In the genomic region with DNA sequence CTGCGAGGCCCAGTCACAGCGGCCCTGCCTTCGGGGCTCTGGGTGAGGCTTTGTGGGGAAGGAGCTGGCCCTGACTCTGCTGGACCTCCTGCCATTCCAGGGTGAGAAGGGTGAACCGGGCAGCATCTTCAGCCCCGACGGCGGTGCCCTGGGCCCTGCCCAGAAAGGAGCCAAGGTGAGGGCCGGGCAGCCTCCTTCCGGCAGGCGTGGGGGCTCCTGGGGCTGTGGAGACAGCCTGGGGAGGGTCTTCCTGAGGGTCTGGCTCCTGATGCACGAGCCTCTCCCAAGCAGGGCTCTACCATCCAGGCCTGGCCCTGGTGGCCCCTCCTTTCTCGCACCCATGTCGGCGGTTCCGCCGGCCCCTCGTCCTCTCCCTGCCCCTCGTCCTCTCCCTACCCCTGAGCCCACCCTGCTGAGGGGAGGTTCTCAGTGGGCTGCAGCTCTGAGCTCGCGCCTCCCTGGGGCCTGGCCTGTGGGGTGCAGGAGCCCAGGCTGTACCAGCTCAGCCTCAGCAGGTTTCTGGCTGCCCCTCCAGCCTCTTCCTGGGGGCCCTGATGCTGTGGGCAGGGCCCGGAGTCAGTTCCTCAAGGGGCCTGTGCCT, we compare ENCODE assay signal across 34 cellular contexts.
"Had no signal": no experiment of that assay in that cellular context is flagged by ENCODE, and none has a peak within 500 bp of the region (broad histone marks: within the 10 kb centered on the region; RNA-seq: fewer than 3 reads in every experiment).

No MANE protein-coding gene starts in this region.

- H3K4me3 Mint-ChIP-seq: activated CD4-positive, alpha-beta memory T cell treated with anti-CD3 and anti-CD28 coated beads for 36 hours; activated CD4-positive, alpha-beta T cell treated with anti-CD3 and anti-CD28 coated beads for 36 hours; activated CD4-positive, alpha-beta T cell treated with anti-CD3 and anti-CD28 coated beads, Interleukin-2, amount 10 ng/mL, durations not matched to agents 24 days and 14 days; activated CD8-positive, alpha-beta memory T cell treated with anti-CD3 and anti-CD28 coated beads, Interleukin-2, amount 10 ng/mL, durations not matched to agents 7 days and 5 days; activated CD8-positive, alpha-beta T cell treated with anti-CD3 and anti-CD28 coated beads, Interleukin-2, amount 10 ng/mL, durations not matched to agents 7 days and 5 days; activated naive CD4-positive, alpha-beta T cell treated with anti-CD3 and anti-CD28 coated beads for 36 hours; activated naive CD4-positive, alpha-beta T cell treated with anti-CD3 and anti-CD28 coated beads, Interleukin-2, amount 50 U/mL, for 24 hours; activated naive CD8-positive, alpha-beta T cell treated with anti-CD3 and anti-CD28 coated beads for 36 hours; activated naive CD8-positive, alpha-beta T cell treated with anti-CD3 and anti-CD28 coated beads, Interleukin-2, amount 50 U/mL, for 24 hours; activated T-helper 1 cell treated with anti-CD3 and anti-CD28 coated beads, Interleukin-12 subunit alpha, Interleukin-12 subunit beta, Interleukin-2, Interleukin-4 antibody, amounts not matched to agents 30 ng/mL and 10 ng/mL and 1 ng/mL, durations not matched to agents 14 hours and 24 hours and 36 hours; T-helper 17 cell; T-helper 2 cell treated with Interferon-gamma antibody and Interleukin-4, amounts not matched to agents 5 μg/mL and 100 μg/mL, for 36 hours had no signal

- H3K36me3 ChIP-seq: colonic mucosa had no signal

- H3K27me3 Mint-ChIP-seq: activated CD4-positive, alpha-beta memory T cell treated with anti-CD3 and anti-CD28 coated beads for 36 hours; activated CD4-positive, alpha-beta T cell treated with anti-CD3 and anti-CD28 coated beads for 36 hours; activated CD4-positive, alpha-beta T cell treated with anti-CD3 and anti-CD28 coated beads, Interleukin-2, amount 10 ng/mL, durations not matched to agents 24 days and 14 days; activated CD8-positive, alpha-beta memory T cell treated with anti-CD3 and anti-CD28 coated beads, Interleukin-2, amount 10 ng/mL, durations not matched to agents 7 days and 5 days; activated naive CD4-positive, alpha-beta T cell treated with anti-CD3 and anti-CD28 coated beads, Interleukin-2, amount 50 U/mL, for 24 hours; activated naive CD8-positive, alpha-beta T cell treated with anti-CD3 and anti-CD28 coated beads for 36 hours; activated naive CD8-positive, alpha-beta T cell treated with anti-CD3 and anti-CD28 coated beads, Interleukin-2, amount 50 U/mL, for 24 hours; T-helper 17 cell had no signal

- H3K27me3 ChIP-seq: adrenal gland, body of pancreas, colonic mucosa, esophagus squamous epithelium, gastroesophageal sphincter had no signal

- ATAC-seq: activated CD4-positive, alpha-beta T cell treated with anti-CD3 and anti-CD28 coated beads for 36 hours; activated CD8-positive, alpha-beta memory T cell treated with anti-CD3 and anti-CD28 coated beads, Interleukin-2, amount 10 ng/mL, durations not matched to agents 7 days and 5 days; activated CD8-positive, alpha-beta T cell treated with anti-CD3 and anti-CD28 coated beads, Interleukin-2, amount 10 ng/mL, durations not matched to agents 7 days and 5 days; activated naive CD8-positive, alpha-beta T cell treated with anti-CD3 and anti-CD28 coated beads, Interleukin-2, amount 50 U/mL, for 24 hours; body of pancreas; gastroesophageal sphincter; T-helper 17 cell had no signal

- H3K27ac Mint-ChIP-seq: activated CD4-positive, alpha-beta memory T cell treated with anti-CD3 and anti-CD28 coated beads for 36 hours; activated CD4-positive, alpha-beta T cell treated with anti-CD3 and anti-CD28 coated beads for 36 hours; activated CD4-positive, alpha-beta T cell treated with anti-CD3 and anti-CD28 coated beads, Interleukin-2, amount 10 ng/mL, durations not matched to agents 24 days and 14 days; activated CD8-positive, alpha-beta memory T cell treated with anti-CD3 and anti-CD28 coated beads, Interleukin-2, amount 10 ng/mL, durations not matched to agents 7 days and 5 days; activated CD8-positive, alpha-beta T cell treated with anti-CD3 and anti-CD28 coated beads, Interleukin-2, amount 10 ng/mL, durations not matched to agents 7 days and 5 days; activated naive CD4-positive, alpha-beta T cell treated with anti-CD3 and anti-CD28 coated beads for 36 hours; activated naive CD4-positive, alpha-beta T cell treated with anti-CD3 and anti-CD28 coated beads, Interleukin-2, amount 50 U/mL, for 24 hours; activated naive CD8-positive, alpha-beta T cell treated with anti-CD3 and anti-CD28 coated beads for 36 hours; activated naive CD8-positive, alpha-beta T cell treated with anti-CD3 and anti-CD28 coated beads, Interleukin-2, amount 50 U/mL, for 24 hours; activated T-helper 1 cell treated with anti-CD3 and anti-CD28 coated beads, Interleukin-12 subunit alpha, Interleukin-12 subunit beta, Interleukin-2, Interleukin-4 antibody, amounts not matched to agents 30 ng/mL and 10 ng/mL and 1 ng/mL, durations not matched to agents 14 hours and 24 hours and 36 hours; activated T-helper 2 cell treated with anti-CD3 and anti-CD28 coated beads, Interferon-gamma antibody, Interleukin-2, Interleukin-4, amounts not matched to agents 10 μg/mL and 5 μg/mL and 100 μg/mL, durations not matched to agents 14 hours and 24 hours and 36 hours; T-helper 17 cell; T-helper 2 cell treated with Interferon-gamma antibody and Interleukin-4, amounts not matched to agents 5 μg/mL and 100 μg/mL, for 36 hours had no signal

- H3K9me3 ChIP-seq: adrenal gland, body of pancreas, colonic mucosa, esophagus squamous epithelium, gastroesophageal sphincter had no signal

- H3K9me3 Mint-ChIP-seq: activated CD4-positive, alpha-beta memory T cell treated with anti-CD3 and anti-CD28 coated beads for 36 hours; activated CD4-positive, alpha-beta T cell treated with anti-CD3 and anti-CD28 coated beads, Interleukin-2, amount 10 ng/mL, durations not matched to agents 24 days and 14 days; activated naive CD4-positive, alpha-beta T cell treated with anti-CD3 and anti-CD28 coated beads for 36 hours; activated naive CD4-positive, alpha-beta T cell treated with anti-CD3 and anti-CD28 coated beads, Interleukin-2, amount 50 U/mL, for 24 hours; activated naive CD8-positive, alpha-beta T cell treated with anti-CD3 and anti-CD28 coated beads for 36 hours; activated naive CD8-positive, alpha-beta T cell treated with anti-CD3 and anti-CD28 coated beads, Interleukin-2, amount 50 U/mL, for 24 hours; activated T-helper 1 cell treated with anti-CD3 and anti-CD28 coated beads, Interleukin-12 subunit alpha, Interleukin-12 subunit beta, Interleukin-2, Interleukin-4 antibody, amounts not matched to agents 30 ng/mL and 10 ng/mL and 1 ng/mL, durations not matched to agents 14 hours and 24 hours and 36 hours; activated T-helper 2 cell treated with anti-CD3 and anti-CD28 coated beads, Interferon-gamma antibody, Interleukin-2, Interleukin-4, amounts not matched to agents 10 μg/mL and 5 μg/mL and 100 μg/mL, durations not matched to agents 14 hours and 24 hours and 36 hours; T-helper 2 cell treated with Interferon-gamma antibody and Interleukin-4, amounts not matched to agents 5 μg/mL and 100 μg/mL, for 36 hours had no signal

- H3K4me1 Mint-ChIP-seq: activated CD4-positive, alpha-beta T cell treated with anti-CD3 and anti-CD28 coated beads for 36 hours; activated CD4-positive, alpha-beta T cell treated with anti-CD3 and anti-CD28 coated beads, Interleukin-2, amount 10 ng/mL, durations not matched to agents 24 days and 14 days; activated CD8-positive, alpha-beta memory T cell treated with anti-CD3 and anti-CD28 coated beads, Interleukin-2, amount 10 ng/mL, durations not matched to agents 7 days and 5 days; activated naive CD4-positive, alpha-beta T cell treated with anti-CD3 and anti-CD28 coated beads, Interleukin-2, amount 50 U/mL, for 24 hours; activated naive CD8-positive, alpha-beta T cell treated with anti-CD3 and anti-CD28 coated beads for 36 hours; activated naive CD8-positive, alpha-beta T cell treated with anti-CD3 and anti-CD28 coated beads, Interleukin-2, amount 50 U/mL, for 24 hours; T-helper 17 cell had no signal

- H3K4me1 ChIP-seq: adrenal gland, body of pancreas, colonic mucosa, gastroesophageal sphincter had no signal

- DNase-seq: activated CD4-positive, alpha-beta memory T cell treated with anti-CD3 and anti-CD28 coated beads for 36 hours; activated CD4-positive, alpha-beta T cell treated with anti-CD3 and anti-CD28 coated beads for 36 hours; activated CD4-positive, alpha-beta T cell treated with anti-CD3 and anti-CD28 coated beads, Interleukin-2, amount 10 ng/mL, durations not matched to agents 24 days and 14 days; activated CD4-positive, CD25-positive, alpha-beta regulatory T cell; activated CD4-positive, CD25-positive, alpha-beta regulatory T cell treated with anti-CD3 and anti-CD28 coated beads, Interleukin-2, amount 50 U/mL, for 72 hours; activated CD8-positive, alpha-beta memory T cell treated with anti-CD3 and anti-CD28 coated beads, Interleukin-2, amount 10 ng/mL, durations not matched to agents 7 days and 5 days; activated CD8-positive, alpha-beta memory T cell treated with anti-CD3 and anti-CD28 coated beads, Interleukin-2, amount 50 U/mL, for 4 hours; activated CD8-positive, alpha-beta T cell treated with anti-CD3 and anti-CD28 coated beads, Interleukin-2, amount 10 ng/mL, durations not matched to agents 7 days and 5 days; activated effector memory CD4-positive, alpha-beta T cell treated with anti-CD3 and anti-CD28 coated beads, Interleukin-2, amount 50 U/mL, for 16 hours; activated naive CD4-positive, alpha-beta T cell treated with anti-CD3 and anti-CD28 coated beads for 36 hours; activated naive CD8-positive, alpha-beta T cell treated with anti-CD3 and anti-CD28 coated beads for 36 hours; activated naive CD8-positive, alpha-beta T cell treated with anti-CD3 and anti-CD28 coated beads, Interleukin-2, amount 50 U/mL, for 24 hours; activated T-cell treated with anti-CD3 and anti-CD28 coated beads, Interleukin-2, amount 50 U/mL, for 1 hour; activated T-cell treated with anti-CD3 and anti-CD28 coated beads, Interleukin-2, amount 50 U/mL, for 48 hours; adrenal gland; amygdala; aorta; body of pancreas; caudate nucleus; cerebellar nuclear complex; colonic mucosa; effector CD8-positive, alpha-beta T cell; esophagus squamous epithelium; foreskin melanocyte; T-helper 17 cell; T1000 had no signal

- FAIRE-seq: endometrium, endothelial cell of umbilical vein had no signal

- H3K36me3 Mint-ChIP-seq: activated CD4-positive, alpha-beta memory T cell treated with anti-CD3 and anti-CD28 coated beads for 36 hours; activated CD8-positive, alpha-beta memory T cell treated with anti-CD3 and anti-CD28 coated beads, Interleukin-2, amount 10 ng/mL, durations not matched to agents 7 days and 5 days; activated naive CD4-positive, alpha-beta T cell treated with anti-CD3 and anti-CD28 coated beads, Interleukin-2, amount 50 U/mL, for 24 hours; activated naive CD8-positive, alpha-beta T cell treated with anti-CD3 and anti-CD28 coated beads for 36 hours had no signal

- H3K27ac ChIP-seq: adrenal gland, body of pancreas, colonic mucosa, epithelial cell of prostate, esophagus squamous epithelium, gastroesophageal sphincter had no signal

- H3K4me3 ChIP-seq: adrenal gland, body of pancreas, colonic mucosa, esophagus squamous epithelium, gastroesophageal sphincter had no signal
